In the genomic region with DNA sequence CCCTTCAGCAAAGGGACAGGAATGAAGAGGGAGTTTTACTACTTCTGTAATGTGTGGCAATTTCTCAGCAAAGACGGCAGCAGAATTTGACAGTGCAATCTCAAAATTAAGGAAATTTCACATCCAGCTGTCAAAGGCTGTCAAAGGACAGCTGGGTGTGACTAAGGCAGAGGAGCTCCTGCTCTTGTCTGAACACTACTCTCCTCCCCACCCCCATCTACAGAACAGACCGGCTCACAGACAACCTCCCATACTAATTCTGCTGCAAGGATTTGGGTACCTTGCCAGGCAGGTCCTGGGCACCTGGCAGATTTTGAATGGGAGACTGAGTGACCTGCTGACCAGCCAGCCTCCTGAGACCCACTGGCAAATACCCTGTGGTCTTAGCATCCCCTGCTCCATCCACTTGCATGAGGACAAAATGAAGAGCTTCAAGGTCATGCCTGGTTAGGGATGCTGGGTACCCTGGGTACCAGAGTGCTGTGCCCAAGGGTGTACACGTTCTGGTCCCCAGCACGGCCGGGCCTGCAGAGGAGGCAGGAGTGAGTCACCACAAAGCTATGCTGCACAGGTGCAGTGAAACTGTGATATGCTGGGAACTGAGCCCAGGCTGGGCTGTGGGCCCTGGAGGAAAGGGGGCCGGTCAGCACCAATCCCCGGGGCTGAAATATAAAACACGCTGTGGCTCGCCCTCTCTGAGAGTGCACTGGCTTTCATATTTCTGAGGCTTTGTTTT, we compare ENCODE assay signal across 14 cellular contexts.
A peak's percentile ranks its signal among the peaks of the same experiment; 100 is the strongest.
DNase-seq lines count a peak whose midpoint lies in the region; ATAC-seq and TF ChIP-seq lines count a peak whose summit lies in the region.
"Had no signal": no experiment of that assay in that cellular context is flagged by ENCODE, and none has a peak within 500 bp of the region (broad histone marks: within the 10 kb centered on the region; RNA-seq: fewer than 3 reads in every experiment).

No MANE protein-coding gene starts in this region.

- no peak overlapping the region for H3K4me3 Mint-ChIP-seq in progenitor cell of endocrine pancreas (ENCODE audit: low read depth)
- H3K4me3 Mint-ChIP-seq: activated CD4-positive, alpha-beta memory T cell treated with anti-CD3 and anti-CD28 coated beads for 36 hours; CD8-positive, alpha-beta memory T cell had no signal

- peak overlapping the region; percentile 59 for H3K27ac Mint-ChIP-seq in progenitor cell of endocrine pancreas
- H3K27ac Mint-ChIP-seq: activated CD4-positive, alpha-beta memory T cell treated with anti-CD3 and anti-CD28 coated beads for 36 hours; CD8-positive, alpha-beta memory T cell had no signal

- H3K27me3 Mint-ChIP-seq in progenitor cell of endocrine pancreas, result peaks cover 22% of the 10 kb centered on the region

- DNase-seq in GM03348 (ENCODE audit: low spot score) (peak; percentile 2), NOMO-1 treated with DMSO at 0.1 percent for 48 hours (lab: John Stamatoyannopoulos, UW; ENCODE audit: unreplicated experiment) (peak; percentile 7), fibroblast of the aortic adventitia (ENCODE audit: low read depth) (peak; percentile 51), progenitor cell of endocrine pancreas (ENCODE audit: low spot score, unreplicated experiment) (no peak), NCI-H2081 treated with DMSO at 0.1 percent for 48 hours (lab: John Stamatoyannopoulos, UW) (no peak), NCI-H1417 (lab: John Stamatoyannopoulos, UW) (no peak), cortex of kidney (lab: John Stamatoyannopoulos, UW) (no peak), left colon (no peak)
- DNase-seq: activated CD4-positive, alpha-beta memory T cell treated with anti-CD3 and anti-CD28 coated beads for 36 hours; activated gamma-delta T cell; CD8-positive, alpha-beta memory T cell; central memory CD4-positive, alpha-beta T cell; NCI-H345 had no signal

- H3K4me1 Mint-ChIP-seq in progenitor cell of endocrine pancreas (ENCODE audit: low read depth), result peaks cover 5% of the 10 kb centered on the region
- H3K4me1 Mint-ChIP-seq: CD8-positive, alpha-beta memory T cell had no signal

- H3K4me3 ChIP-seq in fibroblast of the aortic adventitia (ENCODE audit: low read depth, low read length), result no peak overlapping the region
- H3K4me3 ChIP-seq: suprapubic skin had no signal

- no peaks in the 10 kb centered on the region for H3K9me3 Mint-ChIP-seq in progenitor cell of endocrine pancreas (ENCODE audit: low read depth)
- H3K9me3 Mint-ChIP-seq: activated CD4-positive, alpha-beta memory T cell treated with anti-CD3 and anti-CD28 coated beads for 36 hours; CD8-positive, alpha-beta memory T cell had no signal

- ATAC-seq in left colon, result no peak

- no peak for TF ChIP-seq CTCF in fibroblast of the aortic adventitia (IDR thresholded peaks at IDR 0.05; ENCODE audit: insufficient read depth, low read length)
- TF ChIP-seq CTCF in progenitor cell of endocrine pancreas (IDR thresholded peaks at IDR 0.05; ENCODE audit: unreplicated experiment), result no peak

- intact Hi-C loops in left colon (cut with DNase I, micrococcal nuclease), result no loop called here

- no peaks in the 10 kb centered on the region for H3K36me3 Mint-ChIP-seq in progenitor cell of endocrine pancreas (ENCODE audit: insufficient read depth)
- H3K36me3 Mint-ChIP-seq: activated CD4-positive, alpha-beta memory T cell treated with anti-CD3 and anti-CD28 coated beads for 36 hours had no signal

Comparison
In these comparisons a context has a peak if more than half of its experiments do, and no peak if none do; other contexts are left out.
1. DNase-seq: peak in GM03348 (single experiment), NOMO-1 treated with DMSO at 0.1 percent for 48 hours (single experiment) and fibroblast of the aortic adventitia (single experiment); none in progenitor cell of endocrine pancreas (single experiment), NCI-H2081 treated with DMSO at 0.1 percent for 48 hours (single experiment), NCI-H1417 (0 of 3), cortex of kidney (single experiment) and left colon (0 of 2).